8 cellular contexts compared by ENCODE assay signal in genomic region chr19:2739602-2740313, GRCh38. TPM values are rescaled to one million over a fixed set of nuclear protein-coding genes. Genes with fewer than 3 reads are reported as not detected.
DNase-seq lines count a peak whose midpoint lies in the region; ATAC-seq, FAIRE-seq and TF ChIP-seq lines count a peak whose summit lies in the region.

A gene with protein sequence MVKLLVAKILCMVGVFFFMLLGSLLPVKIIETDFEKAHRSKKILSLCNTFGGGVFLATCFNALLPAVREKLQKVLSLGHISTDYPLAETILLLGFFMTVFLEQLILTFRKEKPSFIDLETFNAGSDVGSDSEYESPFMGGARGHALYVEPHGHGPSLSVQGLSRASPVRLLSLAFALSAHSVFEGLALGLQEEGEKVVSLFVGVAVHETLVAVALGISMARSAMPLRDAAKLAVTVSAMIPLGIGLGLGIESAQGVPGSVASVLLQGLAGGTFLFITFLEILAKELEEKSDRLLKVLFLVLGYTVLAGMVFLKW (minus strand): TSS chr19:2740017. CDS start chr19:2737257, 2,760 bp downstream.

- peak within 1 kb of the TSS; percentile 8 for H4K12ac ChIP-seq in trophoblast cell (ENCODE audit: low read depth, low read length)

- POLR2A ChIA-PET in T-cell (lab: Charles Lee), result interaction anchor here in 1 of 2 donors (1.0 kb wide), 1 partner anchor 264 kb away, joined by 3 read pairs; the partner anchor contains the start of gene GADD45B

- H3K18ac ChIP-seq in trophoblast cell (ENCODE audit: low read length), result no peak within 1 kb of the TSS

- ATAC-seq in HG02840 (IDR thresholded peaks at IDR 0.05; ENCODE audit: low FRiP score, unreplicated experiment), result peak; percentile 90
- peak; percentile 100 for ATAC-seq in T-cell (replicated peaks in 1 of 4)

- TF ChIP-seq EP300 in tibial nerve (IDR thresholded peaks at IDR 0.05), result peak; percentile 82 to 84

- intact Hi-C loops in cardiac septum (cut with DNase I), result loop anchor here (2.0 kb wide), 1 partner anchor 45 kb away; the partner anchor contains the start of gene THOP1

- H3K36me3 ChIP-seq in adipocyte (ENCODE audit: control insufficient read depth, insufficient read depth, low read length, severe bottlenecking), result peaks cover 20% of the 10 kb centered on the region
- peaks cover 22 to 24% of the 10 kb centered on the region in 2 experiments for H3K36me3 ChIP-seq in trophoblast cell (ENCODE audit: control insufficient read depth in 1 of 2, insufficient read depth in 2 of 2, low read length in 2 of 2)
- H3K36me3 ChIP-seq in tibial nerve, result peaks cover 0 to 23% (median 0%) of the 10 kb centered on the region in 3 donors

- peak; percentile 6 to 66 (median 33) for TF ChIP-seq CTCF in tibial nerve (IDR thresholded peaks at IDR 0.05)

- peaks cover 2% of the 10 kb centered on the region for H3K79me1 ChIP-seq in trophoblast cell (ENCODE audit: low read length)

- H3K14ac ChIP-seq in trophoblast cell (ENCODE audit: low read length), result peak within 1 kb of the TSS; percentile 38

- peak within 1 kb of the TSS; percentile 65 for H3K4me2 ChIP-seq in trophoblast cell (ENCODE audit: low read length)

- H3K4ac ChIP-seq in trophoblast cell (ENCODE audit: low read depth, low read length), result no peak within 1 kb of the TSS

- TF ChIP-seq POLR2A in GM12891 (IDR thresholded peaks at IDR 0.05; ENCODE audit: low read depth, low read length), result no peak
- no peak for TF ChIP-seq POLR2A in tibial nerve (IDR thresholded peaks at IDR 0.05)

- H3K4me1 Mint-ChIP-seq in T-cell, result peaks cover 18 to 24% (median 19%) of the 10 kb centered on the region in 3 donors

- FAIRE-seq in GM12891 (lab: Jason Lieb, UNC), result peak; percentile 98

- WGBS in trophoblast cell (ENCODE audit: extremely low coverage, insufficient coverage, insufficient read length), result no CpG with 5 or more reads among the region's 64 CpGs
- WGBS in tibial nerve, 2 donors, result 0 to 1% methylated on average over 24 to 52 of the region's 64 CpGs

- peak within 1 kb of the TSS; percentile 97 for H3K4me3 ChIP-seq in adipocyte (ENCODE audit: low read length)
- H3K4me3 ChIP-seq in trophoblast cell (ENCODE audit: low read depth, low read length), result peak within 1 kb of the TSS; percentile 90
- H3K4me3 ChIP-seq in tibial nerve, result peak within 1 kb of the TSS; percentile 85 to 100 (median 92)

- H3K27me3 Mint-ChIP-seq in T-cell, result peaks cover 13 to 15% of the 10 kb centered on the region in 2 donors

- peaks cover 2% of the 10 kb centered on the region for H3K79me2 ChIP-seq in trophoblast cell (ENCODE audit: control insufficient read depth, insufficient read depth, low read length, poor library complexity)

- CTCF ChIA-PET in T-cell (lab: Charles Lee), result no interaction called here

- H2BK12ac ChIP-seq in trophoblast cell (ENCODE audit: low read length), result no peak within 1 kb of the TSS

- no peak within 1 kb of the TSS for H3K23ac ChIP-seq in trophoblast cell (ENCODE audit: low read length)

- H3K9me3 ChIP-seq in adipocyte (ENCODE audit: control insufficient read depth, low read length), result no peaks in the 10 kb centered on the region
- peaks cover 13% of the 10 kb centered on the region for H3K9me3 ChIP-seq in trophoblast cell (ENCODE audit: insufficient read depth, low read depth, low read length)
- H3K9me3 ChIP-seq in tibial nerve, result no peaks in the 10 kb centered on the region

- no peak within 1 kb of the TSS for H2BK120ac ChIP-seq in trophoblast cell (ENCODE audit: insufficient read depth, low read length, poor library complexity)

- H3K4me1 ChIP-seq in adipocyte (ENCODE audit: control insufficient read depth, insufficient read depth, low read length), result peaks cover 10% of the 10 kb centered on the region
- peaks cover 2 to 5% of the 10 kb centered on the region in 2 experiments for H3K4me1 ChIP-seq in trophoblast cell (ENCODE audit: control insufficient read depth in 1 of 2, insufficient read depth in 2 of 2, low read length in 2 of 2)
- H3K4me1 ChIP-seq in tibial nerve, result peaks cover 0 to 18% (median 5%) of the 10 kb centered on the region in 4 donors

- peak; percentile 100 for DNase-seq in GM12891 (ENCODE audit: insufficient read length, low spot score)
- DNase-seq in NCI-H146 (lab: John Stamatoyannopoulos, UW), result peak; percentile 91
- DNase-seq in T-cell, result peak; percentile 95 to 99 (median 98)
- DNase-seq in adipocyte (ENCODE audit: low read depth), result peak; percentile 99
- DNase-seq in cardiac septum (ENCODE audit: low spot score), result peak; percentile 99
- peak; percentile 94 to 99 for DNase-seq in trophoblast cell
- DNase-seq in tibial nerve (ENCODE audit: low spot score in 2 of 2), result peak; percentile 99

- H3K9ac ChIP-seq in adipocyte (ENCODE audit: low read length) (peak within 1 kb of the TSS; percentile 95), trophoblast cell (ENCODE audit: low read length) (peak within 1 kb of the TSS; percentile 84)

- H3K27ac Mint-ChIP-seq in T-cell, result peak within 1 kb of the TSS in 1 of 2 donors; percentile 39

- H3K27ac ChIP-seq in trophoblast cell (ENCODE audit: low read depth, low read length) (no peak within 1 kb of the TSS), tibial nerve (peak within 1 kb of the TSS in 2 of 4 donors; percentile 78 to 79)

- peak within 1 kb of the TSS; percentile 79 to 86 (median 84) for H3K4me3 Mint-ChIP-seq in T-cell

- H2AK5ac ChIP-seq in trophoblast cell (ENCODE audit: low read length), result no peak within 1 kb of the TSS

- H3K36me3 Mint-ChIP-seq in T-cell, result peaks cover 16% of the 10 kb centered on the region

- peaks cover 12% of the 10 kb centered on the region for H3K27me3 ChIP-seq in adipocyte (replicated peaks; ENCODE audit: control insufficient read depth, insufficient read depth, low read length)
- H3K27me3 ChIP-seq in trophoblast cell (ENCODE audit: insufficient read depth, low read length), result no peaks in the 10 kb centered on the region
- peaks cover 0 to 5% of the 10 kb centered on the region in 2 donors for H3K27me3 ChIP-seq in tibial nerve

- H2BK5ac ChIP-seq in trophoblast cell (ENCODE audit: low read depth, low read length, poor library complexity), result no peak within 1 kb of the TSS

- H2AFZ ChIP-seq in trophoblast cell (ENCODE audit: insufficient read depth, low read length, poor library complexity), result peak within 1 kb of the TSS; percentile 48

- H3K9me3 Mint-ChIP-seq in T-cell, result no peaks in the 10 kb centered on the region

- peak within 1 kb of the TSS; percentile 81 for H4K8ac ChIP-seq in trophoblast cell (ENCODE audit: low read depth, low read length)

- no peak within 1 kb of the TSS for H4K91ac ChIP-seq in trophoblast cell (ENCODE audit: low read depth, low read length)

TF ChIP-seq in GM12891, 5 proteins besides CTCF, POLR2A, EP300 and RAD21:
- TF ChIP-seq PAX5 (IDR thresholded peaks at IDR 0.05; ENCODE audit: insufficient read depth, low read length, severe bottlenecking) (no peak), POU2F2 (IDR thresholded peaks at IDR 0.05; ENCODE audit: low read depth, low read length) (peak; percentile 76)

RNA-seq across cellular contexts. Expression of the gene that starts here (rescaled TPM):
- 19.8 TPM for polyA plus RNA-seq in GM12891 (2012; ENCODE audit: low read depth, missing spikeins)
- total RNA-seq in T-cell (10 to 100 TPM; 13.2 to 24.5 (median 19.6) TPM), cardiac septum (17.9 TPM), tibial nerve (10 to 100 TPM; 29.8 to 42.5 (median 36.2) TPM)
- 22.5 and 23.8 TPM in 2 replicates for polyA plus RNA-seq in trophoblast cell (2013)
